Comparison of ENCODE assay signal across 8 cellular contexts in the genomic region with DNA sequence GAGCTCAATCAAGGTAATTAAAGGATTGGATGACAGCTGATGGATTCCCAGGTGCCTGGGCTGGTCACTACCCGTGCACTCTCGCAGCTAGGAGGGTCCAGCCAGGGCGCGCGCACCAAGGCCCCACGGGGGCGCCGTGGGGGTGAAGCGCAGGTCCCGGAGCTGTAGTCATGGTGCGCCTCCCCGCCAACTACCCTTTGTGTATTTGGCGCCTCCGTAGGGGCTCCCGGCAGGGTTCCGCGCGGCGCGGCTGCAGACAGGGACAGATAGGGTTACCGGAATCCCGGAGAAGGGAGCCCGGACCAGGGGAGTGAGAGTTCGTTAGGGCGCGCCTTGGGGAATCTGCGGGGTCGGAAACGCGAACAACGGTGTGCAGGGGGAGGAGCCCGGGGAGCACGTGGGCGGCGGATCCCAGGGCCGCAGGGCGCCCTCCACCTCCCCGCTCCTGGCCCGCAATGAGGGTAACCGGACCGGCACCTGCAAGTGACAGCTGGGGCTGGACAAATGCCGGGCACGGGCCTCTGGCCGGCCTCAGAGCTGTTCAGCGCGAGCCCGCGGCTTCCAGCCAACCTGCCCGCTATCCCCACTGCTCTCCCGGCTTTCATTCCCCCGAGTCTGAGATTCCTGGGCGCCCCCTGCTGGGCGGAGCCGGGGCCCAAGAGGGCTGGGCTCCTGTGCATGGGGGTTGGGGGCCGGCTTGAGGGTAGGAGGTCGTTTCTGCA. TPM values are rescaled to one million over a fixed set of nuclear protein-coding genes. Genes with fewer than 3 reads are reported as not detected.
DNase-seq lines count a peak whose midpoint lies in the region; ATAC-seq, FAIRE-seq and TF ChIP-seq lines count a peak whose summit lies in the region.

No MANE protein-coding gene starts in this region.

- H3K4me3 ChIP-seq in GM12865 (ENCODE audit: low read depth, low read length) (peak overlapping the region; percentile 57), HUES48 (ENCODE audit: low read depth, low read length) (peak overlapping the region; percentile 65), fibroblast of pulmonary artery (replicated peaks; ENCODE audit: low read depth, low read length) (peak overlapping the region; percentile 61)

- H3K9ac ChIP-seq in HUES48 (ENCODE audit: low read depth, low read length) = peak overlapping the region; percentile 75

- ATAC-seq in natural killer cell treated with Interleukin-12 subunit alpha and Interleukin-12 subunit beta and Interleukin-15 and Interleukin-18, amount 100 ng/mL, for 72 hours = peak; percentile 76 to 82
- ATAC-seq in HG03457 (IDR thresholded peaks at IDR 0.05; ENCODE audit: unreplicated experiment) = no peak

- H3K4me3 Mint-ChIP-seq in activated T-helper 2 cell treated with anti-CD3 and anti-CD28 coated beads, Interferon-gamma antibody, Interleukin-2, Interleukin-4, amounts not matched to agents 10 μg/mL and 5 μg/mL and 100 μg/mL, durations not matched to agents 14 hours and 24 hours and 36 hours (ENCODE audit: low read depth) = peak overlapping the region; percentile 86
- peak overlapping the region; percentile 85 for H3K4me3 Mint-ChIP-seq in natural killer cell treated with Interleukin-12 subunit alpha and Interleukin-12 subunit beta and Interleukin-15 and Interleukin-18, amount 100 ng/mL, for 72 hours

- H3K9me3 ChIP-seq in HUES48 (ENCODE audit: control insufficient read depth, insufficient read depth, low read length) = no peaks in the 10 kb centered on the region

- TF ChIP-seq CTCF in GM12865 (IDR thresholded peaks at IDR 0.05; ENCODE audit: insufficient read depth, low read depth, low read length, missing control alignments) = peak; percentile 83
- TF ChIP-seq CTCF in fibroblast of pulmonary artery (IDR thresholded peaks at IDR 0.05; ENCODE audit: low read length, missing control alignments) = peak; percentile 76

- H3K4me1 Mint-ChIP-seq in activated T-helper 2 cell treated with anti-CD3 and anti-CD28 coated beads, Interferon-gamma antibody, Interleukin-2, Interleukin-4, amounts not matched to agents 10 μg/mL and 5 μg/mL and 100 μg/mL, durations not matched to agents 14 hours and 24 hours and 36 hours (ENCODE audit: low read depth) = peaks cover 5% of the 10 kb centered on the region
- H3K4me1 Mint-ChIP-seq in natural killer cell treated with Interleukin-12 subunit alpha and Interleukin-12 subunit beta and Interleukin-15 and Interleukin-18, amount 100 ng/mL, for 72 hours (ENCODE audit: low read depth in 2 of 2) = peaks cover 4 to 12% of the 10 kb centered on the region in 2 donors

- DNase-seq in GM12865 (ENCODE audit: low read depth) (peak; percentile 73), RCC 7860 (ENCODE audit: low spot score) (peak; percentile 39), fibroblast of pulmonary artery (ENCODE audit: low read depth) (peak; percentile 67)
- peak; percentile 58 for DNase-seq in activated T-helper 2 cell treated with anti-CD3 and anti-CD28 coated beads, Interferon-gamma antibody, Interleukin-2, Interleukin-4, amounts not matched to agents 10 μg/mL and 5 μg/mL and 100 μg/mL, durations not matched to agents 14 hours and 24 hours and 36 hours (ENCODE audit: low spot score)
- no peak for DNase-seq in natural killer cell treated with Interleukin-12 subunit alpha and Interleukin-12 subunit beta and Interleukin-15 and Interleukin-18, amount 100 ng/mL, for 72 hours (ENCODE audit: low spot score)
- DNase-seq in stimulated activated naive CD4-positive, alpha-beta T cell treated with Interleukin-2 at 50 U/mL for 16 hours (lab: John Stamatoyannopoulos, UW) = peak; percentile 66

- H3K27ac Mint-ChIP-seq in activated T-helper 2 cell treated with anti-CD3 and anti-CD28 coated beads, Interferon-gamma antibody, Interleukin-2, Interleukin-4, amounts not matched to agents 10 μg/mL and 5 μg/mL and 100 μg/mL, durations not matched to agents 14 hours and 24 hours and 36 hours = peak overlapping the region; percentile 73
- H3K27ac Mint-ChIP-seq in natural killer cell treated with Interleukin-12 subunit alpha and Interleukin-12 subunit beta and Interleukin-15 and Interleukin-18, amount 100 ng/mL, for 72 hours = no peak overlapping the region

- H3K27me3 ChIP-seq in HUES48 (ENCODE audit: control insufficient read depth, insufficient read depth, low read length) = no peaks in the 10 kb centered on the region

- no peaks in the 10 kb centered on the region for H3K36me3 ChIP-seq in HUES48 (ENCODE audit: control insufficient read depth, insufficient read depth, low read length)

- H3K9me3 Mint-ChIP-seq in activated T-helper 2 cell treated with anti-CD3 and anti-CD28 coated beads, Interferon-gamma antibody, Interleukin-2, Interleukin-4, amounts not matched to agents 10 μg/mL and 5 μg/mL and 100 μg/mL, durations not matched to agents 14 hours and 24 hours and 36 hours = no peaks in the 10 kb centered on the region
- no peaks in the 10 kb centered on the region for H3K9me3 Mint-ChIP-seq in natural killer cell treated with Interleukin-12 subunit alpha and Interleukin-12 subunit beta and Interleukin-15 and Interleukin-18, amount 100 ng/mL, for 72 hours

- peaks cover 2% of the 10 kb centered on the region for H3K36me3 Mint-ChIP-seq in activated T-helper 2 cell treated with anti-CD3 and anti-CD28 coated beads, Interferon-gamma antibody, Interleukin-2, Interleukin-4, amounts not matched to agents 10 μg/mL and 5 μg/mL and 100 μg/mL, durations not matched to agents 14 hours and 24 hours and 36 hours (ENCODE audit: low read depth)
- H3K36me3 Mint-ChIP-seq in natural killer cell treated with Interleukin-12 subunit alpha and Interleukin-12 subunit beta and Interleukin-15 and Interleukin-18, amount 100 ng/mL, for 72 hours = no peaks in the 10 kb centered on the region

- no peak for FAIRE-seq in RCC 7860 (lab: Jason Lieb, UNC)

- no peaks in the 10 kb centered on the region for H3K27me3 Mint-ChIP-seq in activated T-helper 2 cell treated with anti-CD3 and anti-CD28 coated beads, Interferon-gamma antibody, Interleukin-2, Interleukin-4, amounts not matched to agents 10 μg/mL and 5 μg/mL and 100 μg/mL, durations not matched to agents 14 hours and 24 hours and 36 hours (ENCODE audit: low read depth)
- H3K27me3 Mint-ChIP-seq in natural killer cell treated with Interleukin-12 subunit alpha and Interleukin-12 subunit beta and Interleukin-15 and Interleukin-18, amount 100 ng/mL, for 72 hours = no peaks in the 10 kb centered on the region

- peak overlapping the region; percentile 83 for H3K27ac ChIP-seq in HUES48 (ENCODE audit: low read depth, low read length)

- intact Hi-C loops in activated T-helper 2 cell treated with anti-CD3 and anti-CD28 coated beads, Interferon-gamma antibody, Interleukin-2, Interleukin-4, amounts not matched to agents 10 μg/mL and 5 μg/mL and 100 μg/mL, durations not matched to agents 14 hours and 24 hours and 36 hours (cut with micrococcal nuclease) = loop anchor here (5.0 kb wide), 1 partner anchor 144 kb away; the partner anchor contains the start of gene ANGPTL4

- peaks cover 6% of the 10 kb centered on the region; the same call in 1 of the 2 replicates for H3K4me1 ChIP-seq in HUES48 (ENCODE audit: control insufficient read depth, insufficient read depth, low read length)

RNA-seq across cellular contexts. Expression of gene PRAM1, which starts 3.4 kb away (rescaled TPM):
- total RNA-seq in activated T-helper 2 cell treated with anti-CD3 and anti-CD28 coated beads, Interferon-gamma antibody, Interleukin-2, Interleukin-4, amounts not matched to agents 10 μg/mL and 5 μg/mL and 100 μg/mL, durations not matched to agents 14 hours and 24 hours and 36 hours = 0.43 and 0.83 TPM in 2 replicates
- total RNA-seq in natural killer cell treated with Interleukin-12 subunit alpha and Interleukin-12 subunit beta and Interleukin-15 and Interleukin-18, amount 100 ng/mL, for 72 hours = 1 to 10 TPM; 1.5 to 2.0 TPM

RNA-seq across cellular contexts. Expression of gene ZNF414, which starts 8.1 kb away (rescaled TPM):
- 22.5 and 23.6 TPM in 2 replicates for total RNA-seq in activated T-helper 2 cell treated with anti-CD3 and anti-CD28 coated beads, Interferon-gamma antibody, Interleukin-2, Interleukin-4, amounts not matched to agents 10 μg/mL and 5 μg/mL and 100 μg/mL, durations not matched to agents 14 hours and 24 hours and 36 hours
- total RNA-seq in natural killer cell treated with Interleukin-12 subunit alpha and Interleukin-12 subunit beta and Interleukin-15 and Interleukin-18, amount 100 ng/mL, for 72 hours = 10 to 100 TPM; 15.5 to 16.8 TPM
